ENCODE assay signal across 25 cellular contexts in genomic region chr3:106794442-106794841, GRCh38.
DNase-seq lines count a peak whose midpoint lies in the region; ATAC-seq, FAIRE-seq and TF ChIP-seq lines count a peak whose summit lies in the region.
"Had no signal": no experiment of that assay in that cellular context is flagged by ENCODE, and none has a peak within 500 bp of the region (broad histone marks: within the 10 kb centered on the region; RNA-seq: fewer than 3 reads in every experiment).

No MANE protein-coding gene starts in this region.

- no peak for TF ChIP-seq CTCF in fibroblast of the aortic adventitia (IDR thresholded peaks at IDR 0.05; ENCODE audit: insufficient read depth, low read length)

- H3K36me3 Mint-ChIP-seq in stimulated activated effector memory CD8-positive, alpha-beta T cell treated with anti-CD3 and anti-CD28 coated beads, Interleukin-12 subunit alpha, Interleukin-12 subunit beta, amount 100 ng/mL, for 72 hours, result no peaks in the 10 kb centered on the region
- H3K36me3 Mint-ChIP-seq: CD4-positive, CD25-positive, alpha-beta regulatory T cell had no signal

- DNase-seq in A172 (ENCODE audit: low spot score) (peak; percentile 19), H54 (ENCODE audit: insufficient read length, low spot score) (no peak), RPMI7951 (ENCODE audit: low read depth) (peak; percentile 24), fibroblast of the aortic adventitia (ENCODE audit: low read depth) (peak; percentile 28), NCI-H2029 treated with DMSO at 0.1 percent for 48 hours (lab: John Stamatoyannopoulos, UW) (no peak), NOMO-1 treated with dmso at 0.1 percent for 144 hours (lab: John Stamatoyannopoulos, UW; ENCODE audit: unreplicated experiment) (no peak), SIG-M5 (lab: John Stamatoyannopoulos, UW) (no peak)
- DNase-seq in stimulated activated effector memory CD8-positive, alpha-beta T cell treated with anti-CD3 and anti-CD28 coated beads, Interleukin-12 subunit alpha, Interleukin-12 subunit beta, amount 100 ng/mL, for 72 hours (ENCODE audit: low spot score in 2 of 2), result no peak
- DNase-seq: BE2C; CD4-positive, CD25-positive, alpha-beta regulatory T cell; COR-L47; KG1; MG63; NCI-H1048; NCI-H1436 treated with DMSO at 0.1 percent for 48 hours; NCI-H2081; NCI-H2171 treated with DMSO at 0.1 percent for 48 hours; NCI-H446; NK-92 treated with Interleukin-12 subunit alpha and Interleukin-12 subunit beta, amount 100 ng/mL, for 24 hours; SJCRH30; SW 1271 had no signal

- no peak overlapping the region for H3K27ac Mint-ChIP-seq in stimulated activated effector memory CD8-positive, alpha-beta T cell treated with anti-CD3 and anti-CD28 coated beads, Interleukin-12 subunit alpha, Interleukin-12 subunit beta, amount 100 ng/mL, for 72 hours
- H3K27ac Mint-ChIP-seq: CD4-positive, CD25-positive, alpha-beta regulatory T cell had no signal

- H3K4me3 ChIP-seq in fibroblast of the aortic adventitia (ENCODE audit: low read depth, low read length), result no peak overlapping the region
- H3K4me3 ChIP-seq: MG63, SJCRH30 had no signal

- peak; percentile 79 for FAIRE-seq in H54 (lab: Jason Lieb, UNC)
- FAIRE-seq: GM12891, GM18507, H1, HepG2 had no signal

- H3K9me3 Mint-ChIP-seq in stimulated activated effector memory CD8-positive, alpha-beta T cell treated with anti-CD3 and anti-CD28 coated beads, Interleukin-12 subunit alpha, Interleukin-12 subunit beta, amount 100 ng/mL, for 72 hours, result peaks cover 2% of the 10 kb centered on the region

- no peak for ATAC-seq in stimulated activated effector memory CD8-positive, alpha-beta T cell treated with anti-CD3 and anti-CD28 coated beads, Interleukin-12 subunit alpha, Interleukin-12 subunit beta, amount 100 ng/mL, for 72 hours
- ATAC-seq: HepG2 had no signal

- H3K4me3 Mint-ChIP-seq in stimulated activated effector memory CD8-positive, alpha-beta T cell treated with anti-CD3 and anti-CD28 coated beads, Interleukin-12 subunit alpha, Interleukin-12 subunit beta, amount 100 ng/mL, for 72 hours, result no peak overlapping the region
- H3K4me3 Mint-ChIP-seq: CD4-positive, CD25-positive, alpha-beta regulatory T cell had no signal

- no peaks in the 10 kb centered on the region for H3K4me1 Mint-ChIP-seq in stimulated activated effector memory CD8-positive, alpha-beta T cell treated with anti-CD3 and anti-CD28 coated beads, Interleukin-12 subunit alpha, Interleukin-12 subunit beta, amount 100 ng/mL, for 72 hours

- TF ChIP-seq POLR2A in H54 (IDR thresholded peaks at IDR 0.05; ENCODE audit: low read depth, low read length), result no peak

Comparison
In these comparisons a context has a peak if more than half of its experiments do, and no peak if none do; other contexts are left out.
1. DNase-seq: peak in A172 (single experiment), RPMI7951 (single experiment) and fibroblast of the aortic adventitia (single experiment); none in H54 (single experiment), NCI-H2029 treated with DMSO at 0.1 percent for 48 hours (single experiment), NOMO-1 treated with dmso at 0.1 percent for 144 hours (single experiment), SIG-M5 (single experiment) and stimulated activated effector memory CD8-positive, alpha-beta T cell treated with anti-CD3 and anti-CD28 coated beads, Interleukin-12 subunit alpha, Interleukin-12 subunit beta, amount 100 ng/mL, for 72 hours (0 of 2).